Comparison of ENCODE assay signal across 8 cellular contexts in genomic region chr12:10673660-10674384, GRCh38. TPM values are rescaled to one million over a fixed set of nuclear protein-coding genes. Genes with fewer than 3 reads are reported as not detected.
DNase-seq lines count a peak whose midpoint lies in the region; ATAC-seq, FAIRE-seq and TF ChIP-seq lines count a peak whose summit lies in the region.

A gene with protein sequence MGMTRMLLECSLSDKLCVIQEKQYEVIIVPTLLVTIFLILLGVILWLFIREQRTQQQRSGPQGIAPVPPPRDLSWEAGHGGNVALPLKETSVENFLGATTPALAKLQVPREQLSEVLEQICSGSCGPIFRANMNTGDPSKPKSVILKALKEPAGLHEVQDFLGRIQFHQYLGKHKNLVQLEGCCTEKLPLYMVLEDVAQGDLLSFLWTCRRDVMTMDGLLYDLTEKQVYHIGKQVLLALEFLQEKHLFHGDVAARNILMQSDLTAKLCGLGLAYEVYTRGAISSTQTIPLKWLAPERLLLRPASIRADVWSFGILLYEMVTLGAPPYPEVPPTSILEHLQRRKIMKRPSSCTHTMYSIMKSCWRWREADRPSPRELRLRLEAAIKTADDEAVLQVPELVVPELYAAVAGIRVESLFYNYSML (minus strand): TSS chr12:10674052. CDS start chr12:10634618, 39,434 bp downstream.

- ATAC-seq in HG03039 (IDR thresholded peaks at IDR 0.05; ENCODE audit: unreplicated experiment): no peak

- H3K4me3 ChIP-seq in WERI-Rb-1 (ENCODE audit: low read depth, low read length): peak within 1 kb of the TSS; percentile 75
- H3K4me3 ChIP-seq in breast epithelium: peak within 1 kb of the TSS; percentile 34 to 74 (median 60)
- peak within 1 kb of the TSS; percentile 61 to 92 (median 87) for H3K4me3 ChIP-seq in keratinocyte (ENCODE audit: control insufficient read depth in 2 of 3, extremely low read depth in 1 of 3, insufficient read depth in 2 of 3, low read depth in 1 of 3, low read length in 3 of 3)

- H4K20me1 ChIP-seq in keratinocyte (ENCODE audit: control insufficient read depth, extremely low read depth, insufficient read depth, low read length): no peaks in the 10 kb centered on the region

- DNase-seq in D341Med (ENCODE audit: low spot score): peak; percentile 82
- peak; percentile 67 for DNase-seq in H4 (ENCODE audit: low spot score)
- peak; percentile 97 for DNase-seq in NCI-H146 (lab: John Stamatoyannopoulos, UW)
- peak; percentile 79 for DNase-seq in WERI-Rb-1
- DNase-seq in breast epithelium (ENCODE audit: low spot score in 2 of 2): peak; percentile 60 to 76
- DNase-seq in keratinocyte (ENCODE audit: low read depth, low spot score): peak; percentile 57
- DNase-seq in stimulated activated CD4-positive, alpha-beta T cell treated with anti-CD3 and anti-CD28 coated beads, Interleukin-12 subunit alpha, Interleukin-12 subunit beta, amount 100 ng/mL, for 4 hours: peak; percentile 64

- TF ChIP-seq CTCF in WERI-Rb-1 (IDR thresholded peaks at IDR 0.05; ENCODE audit: low read depth, low read length) (peak; percentile 86), breast epithelium (IDR thresholded peaks at IDR 0.05) (peak; percentile 49 to 91 (median 90)), keratinocyte (optimal IDR thresholded peaks at IDR 0.05 in 1 of 3, IDR thresholded peaks at IDR 0.05 in 1 of 3, conservative IDR thresholded peaks at IDR 0.05 in 1 of 3; ENCODE audit: extremely low read depth in 1 of 3, insufficient read depth in 2 of 3, low read length in 3 of 3) (peak; percentile 92 to 100 (median 96))

- H3K4me2 ChIP-seq in keratinocyte (ENCODE audit: control insufficient read depth, extremely low read depth, insufficient read depth, low read depth, low read length): peak within 1 kb of the TSS; percentile 92

- H3K79me2 ChIP-seq in keratinocyte (ENCODE audit: control insufficient read depth, insufficient read depth, low read length): peaks cover 2% of the 10 kb centered on the region

- H3K9ac ChIP-seq in keratinocyte (ENCODE audit: control insufficient read depth, extremely low read depth, insufficient read depth, low read length): peak within 1 kb of the TSS; percentile 68

- H3K9me3 ChIP-seq in WERI-Rb-1 (ENCODE audit: severe bottlenecking): no peaks in the 10 kb centered on the region
- no peaks in the 10 kb centered on the region for H3K9me3 ChIP-seq in breast epithelium
- no peaks in the 10 kb centered on the region for H3K9me3 ChIP-seq in keratinocyte (ENCODE audit: control insufficient read depth, low read depth, low read length)

- H3K27ac ChIP-seq in WERI-Rb-1 (no peak within 1 kb of the TSS; the same call in 1 of the 2 replicates), breast epithelium (peak within 1 kb of the TSS; percentile 81 to 90), keratinocyte (ENCODE audit: control insufficient read depth, insufficient read depth, low read length) (peak within 1 kb of the TSS; percentile 61)

- H3K9me1 ChIP-seq in keratinocyte (ENCODE audit: control insufficient read depth, extremely low read depth, insufficient read depth, low read length): no peaks in the 10 kb centered on the region

- H2AFZ ChIP-seq in keratinocyte (ENCODE audit: control insufficient read depth, low read length): peak within 1 kb of the TSS; percentile 96

- intact Hi-C loops in breast epithelium (cut with DNase I; ENCODE audit: low total_unique reads): no loop called here

- FAIRE-seq in keratinocyte (lab: Jason Lieb, UNC): peak; percentile 86

- H3K4me1 ChIP-seq in breast epithelium (no peaks in the 10 kb centered on the region), keratinocyte (ENCODE audit: control insufficient read depth, extremely low read depth, insufficient read depth, low read length) (peaks cover 7% of the 10 kb centered on the region)

- dilution Hi-C loops in keratinocyte (cut with MboI; ENCODE audit: extremely low pct_ligation_motif_present, low sequenced_read_pairs): no loop called here

- no peaks in the 10 kb centered on the region for H3K27me3 ChIP-seq in WERI-Rb-1 (ENCODE audit: insufficient read depth, low read depth, severe bottlenecking)
- no peaks in the 10 kb centered on the region for H3K27me3 ChIP-seq in breast epithelium
- no peaks in the 10 kb centered on the region for H3K27me3 ChIP-seq in keratinocyte (ENCODE audit: control insufficient read depth, extremely low read depth, insufficient read depth, low read length)

- no peak for TF ChIP-seq POLR2A in breast epithelium (IDR thresholded peaks at IDR 0.05)

- H3K36me3 ChIP-seq in WERI-Rb-1 (no peaks in the 10 kb centered on the region), breast epithelium (no peaks in the 10 kb centered on the region), keratinocyte (ENCODE audit: control insufficient read depth in 2 of 2, extremely low read depth in 1 of 2, insufficient read depth in 2 of 2, low read length in 2 of 2) (no peaks in the 10 kb centered on the region)

RNA-seq across cellular contexts. Expression of the gene that starts here (rescaled TPM):
- 3.3 and 3.8 TPM in 2 replicates for total RNA-seq in H4 (2014; rRNA removed; shearing (Covaris generic))
- 1 to 10 TPM in 2 of 3 donors, under 1 TPM in 1; 0.32 to 4.9 (median 3.5) TPM for total RNA-seq in breast epithelium
- 2.0 to 2.8 TPM (median 2.3 TPM) in 3 replicates for polyA plus RNA-seq in keratinocyte
- 0.42 TPM for polyA plus RNA-seq in keratinocyte (2011; ENCODE audit: low read depth)
- 1.1 and 4.9 TPM in 2 replicates for polyA plus RNA-seq in keratinocyte (2011; cell fraction: cytosol; rRNA removed)
- polyA plus RNA-seq in keratinocyte (2011; cell fraction: nucleus; rRNA removed): 2.9 and 3.7 TPM in 2 replicates
- polyA plus RNA-seq in keratinocyte (2012; ENCODE audit: low replicate concordance): 0.51 and 1.7 TPM in 2 replicates
- 3.6 to 6.2 TPM (median 4.2 TPM) in 3 replicates for polyA minus RNA-seq in keratinocyte
- polyA minus RNA-seq in keratinocyte (2011; cell fraction: cytosol; rRNA and poly(A)+ RNA removed): 0.58 TPM
- polyA minus RNA-seq in keratinocyte (2011; cell fraction: nucleus; rRNA and poly(A)+ RNA removed): 2.6 and 3.1 TPM in 2 replicates
